21 cellular contexts compared by ENCODE assay signal in the genomic region with DNA sequence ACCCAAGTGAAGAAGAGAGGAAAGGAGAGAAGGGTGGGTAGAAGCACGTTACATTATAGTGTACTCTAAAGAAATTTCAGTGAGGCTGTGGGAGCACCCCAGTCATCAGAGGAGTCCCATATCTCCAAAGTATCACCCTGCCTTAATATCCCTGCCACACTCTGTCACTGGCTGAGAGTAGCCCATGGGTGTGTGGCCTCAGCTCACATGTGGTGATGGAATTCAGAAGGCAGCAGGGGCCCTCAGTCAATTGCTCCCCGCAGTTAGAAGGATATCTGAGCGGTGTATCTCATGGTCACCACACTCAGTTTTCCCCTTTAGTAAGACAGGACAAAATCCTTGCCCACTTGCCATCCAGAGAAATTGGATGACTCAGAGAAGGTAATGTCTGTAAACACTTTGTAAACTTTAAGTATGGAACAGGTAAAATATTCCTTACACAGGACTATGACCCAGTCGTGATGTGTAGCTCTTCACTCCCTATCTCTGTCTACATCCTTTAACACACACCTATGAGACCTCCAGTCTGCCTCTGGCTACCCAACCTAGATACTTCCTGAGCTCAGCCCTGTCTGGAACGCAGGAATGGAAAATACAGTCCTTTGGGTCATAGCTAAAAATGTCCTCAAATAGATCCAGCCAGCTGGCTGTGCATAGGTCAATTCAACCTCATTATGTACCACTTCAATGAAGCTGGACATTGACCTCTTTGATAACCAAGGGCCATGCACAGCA.
"Had no signal": no experiment of that assay in that cellular context is flagged by ENCODE, and none has a peak within 500 bp of the region (broad histone marks: within the 10 kb centered on the region; RNA-seq: fewer than 3 reads in every experiment).

No MANE protein-coding gene starts in this region.

- H3K27me3 ChIP-seq: colonic mucosa, neutrophil, pancreas, thyroid gland had no signal

- H3K9me3 ChIP-seq: colonic mucosa, neutrophil, pancreas, thyroid gland had no signal

- H3K4me3 Mint-ChIP-seq: activated CD4-positive, alpha-beta T cell treated with anti-CD3 and anti-CD28 coated beads, Interleukin-2, amount 10 ng/mL, durations not matched to agents 7 days and 5 days; activated naive CD4-positive, alpha-beta T cell treated with anti-CD3 and anti-CD28 coated beads for 36 hours; activated naive CD8-positive, alpha-beta T cell treated with anti-CD3 and anti-CD28 coated beads, Interleukin-2, amount 50 U/mL, for 24 hours; activated T-cell treated with anti-CD3 and anti-CD28 coated beads, Interleukin-2, amount 50 U/mL, for 4 hours; central memory CD8-positive, alpha-beta T cell; memory B cell; natural killer cell; stimulated activated naive B cell treated with anti-CD40 and anti-IgM and Interleukin-4, amounts not matched to agents 10 μg/mL and 1 μg/mL and 100 μg/mL, for 72 hours; T-helper 1 cell treated with Interleukin-12 subunit alpha and Interleukin-12 subunit beta and Interleukin-4 antibody, amounts not matched to agents 30 μg/mL and 1 μg/mL, for 36 hours had no signal

- H3K36me3 ChIP-seq: colonic mucosa, neutrophil, pancreas, thyroid gland had no signal

- H3K4me3 ChIP-seq: colonic mucosa, pancreas, thyroid gland had no signal

- DNase-seq: activated CD4-positive, alpha-beta T cell treated with anti-CD3 and anti-CD28 coated beads, Interleukin-2, amount 10 ng/mL, durations not matched to agents 7 days and 5 days; activated CD8-positive, alpha-beta memory T cell treated with anti-CD3 and anti-CD28 coated beads, Interleukin-2, amount 50 U/mL, for 4 hours; activated naive CD4-positive, alpha-beta T cell treated with anti-CD3 and anti-CD28 coated beads for 36 hours; activated naive CD8-positive, alpha-beta T cell treated with anti-CD3 and anti-CD28 coated beads, Interleukin-2, amount 50 U/mL, for 24 hours; activated T-cell treated with anti-CD3 and anti-CD28 coated beads, Interleukin-2, amount 50 U/mL, for 4 hours; anterior cingulate cortex; colonic mucosa; erythroblast; left ventricle myocardium superior; natural killer cell; pancreas; stimulated activated naive B cell treated with anti-CD40 and anti-IgM and Interleukin-4, amounts not matched to agents 10 μg/mL and 1 μg/mL and 100 μg/mL, for 72 hours; thyroid gland had no signal

- H3K27me3 Mint-ChIP-seq: activated CD4-positive, alpha-beta T cell treated with anti-CD3 and anti-CD28 coated beads, Interleukin-2, amount 10 ng/mL, durations not matched to agents 7 days and 5 days; activated naive CD8-positive, alpha-beta T cell treated with anti-CD3 and anti-CD28 coated beads, Interleukin-2, amount 50 U/mL, for 24 hours; central memory CD8-positive, alpha-beta T cell; stimulated activated naive B cell treated with anti-CD40 and anti-IgM and Interleukin-4, amounts not matched to agents 10 μg/mL and 1 μg/mL and 100 μg/mL, for 72 hours had no signal

- ATAC-seq: activated CD4-positive, CD25-positive, alpha-beta regulatory T cell treated with anti-CD3 and anti-CD28 coated beads, Interleukin-2, amount 50 U/mL, for 24 hours; activated naive CD8-positive, alpha-beta T cell treated with anti-CD3 and anti-CD28 coated beads, Interleukin-2, amount 50 U/mL, for 24 hours; activated T-cell treated with anti-CD3 and anti-CD28 coated beads, Interleukin-2, amount 50 U/mL, for 4 hours; left ventricle myocardium superior; natural killer cell; stimulated activated naive B cell treated with anti-CD40 and anti-IgM and Interleukin-4, amounts not matched to agents 10 μg/mL and 1 μg/mL and 100 μg/mL, for 72 hours had no signal

- FAIRE-seq: endometrium, frontal cortex, keratinocyte, pancreas had no signal

- H3K27ac Mint-ChIP-seq: activated CD4-positive, alpha-beta T cell treated with anti-CD3 and anti-CD28 coated beads, Interleukin-2, amount 10 ng/mL, durations not matched to agents 7 days and 5 days; activated naive CD4-positive, alpha-beta T cell treated with anti-CD3 and anti-CD28 coated beads for 36 hours; activated naive CD8-positive, alpha-beta T cell treated with anti-CD3 and anti-CD28 coated beads, Interleukin-2, amount 50 U/mL, for 24 hours; memory B cell; natural killer cell; stimulated activated naive B cell treated with anti-CD40 and anti-IgM and Interleukin-4, amounts not matched to agents 10 μg/mL and 1 μg/mL and 100 μg/mL, for 72 hours; T-helper 1 cell treated with Interleukin-12 subunit alpha and Interleukin-12 subunit beta and Interleukin-4 antibody, amounts not matched to agents 30 μg/mL and 1 μg/mL, for 36 hours had no signal

- H3K27ac ChIP-seq: colonic mucosa, neutrophil, pancreas, thyroid gland had no signal

- H3K9me3 Mint-ChIP-seq: activated CD4-positive, alpha-beta T cell treated with anti-CD3 and anti-CD28 coated beads, Interleukin-2, amount 10 ng/mL, durations not matched to agents 7 days and 5 days; activated naive CD4-positive, alpha-beta T cell treated with anti-CD3 and anti-CD28 coated beads for 36 hours; activated naive CD8-positive, alpha-beta T cell treated with anti-CD3 and anti-CD28 coated beads, Interleukin-2, amount 50 U/mL, for 24 hours; activated T-cell treated with anti-CD3 and anti-CD28 coated beads, Interleukin-2, amount 50 U/mL, for 4 hours; central memory CD8-positive, alpha-beta T cell; memory B cell; natural killer cell; stimulated activated naive B cell treated with anti-CD40 and anti-IgM and Interleukin-4, amounts not matched to agents 10 μg/mL and 1 μg/mL and 100 μg/mL, for 72 hours; T-helper 1 cell treated with Interleukin-12 subunit alpha and Interleukin-12 subunit beta and Interleukin-4 antibody, amounts not matched to agents 30 μg/mL and 1 μg/mL, for 36 hours had no signal

- H3K4me1 ChIP-seq: colonic mucosa had no signal

- H3K4me1 Mint-ChIP-seq: memory B cell; natural killer cell; stimulated activated naive B cell treated with anti-CD40 and anti-IgM and Interleukin-4, amounts not matched to agents 10 μg/mL and 1 μg/mL and 100 μg/mL, for 72 hours had no signal

- H3K36me3 Mint-ChIP-seq: memory B cell; natural killer cell; stimulated activated naive B cell treated with anti-CD40 and anti-IgM and Interleukin-4, amounts not matched to agents 10 μg/mL and 1 μg/mL and 100 μg/mL, for 72 hours had no signal
